ENCODE assay signal across 23 cellular contexts in the genomic region with DNA sequence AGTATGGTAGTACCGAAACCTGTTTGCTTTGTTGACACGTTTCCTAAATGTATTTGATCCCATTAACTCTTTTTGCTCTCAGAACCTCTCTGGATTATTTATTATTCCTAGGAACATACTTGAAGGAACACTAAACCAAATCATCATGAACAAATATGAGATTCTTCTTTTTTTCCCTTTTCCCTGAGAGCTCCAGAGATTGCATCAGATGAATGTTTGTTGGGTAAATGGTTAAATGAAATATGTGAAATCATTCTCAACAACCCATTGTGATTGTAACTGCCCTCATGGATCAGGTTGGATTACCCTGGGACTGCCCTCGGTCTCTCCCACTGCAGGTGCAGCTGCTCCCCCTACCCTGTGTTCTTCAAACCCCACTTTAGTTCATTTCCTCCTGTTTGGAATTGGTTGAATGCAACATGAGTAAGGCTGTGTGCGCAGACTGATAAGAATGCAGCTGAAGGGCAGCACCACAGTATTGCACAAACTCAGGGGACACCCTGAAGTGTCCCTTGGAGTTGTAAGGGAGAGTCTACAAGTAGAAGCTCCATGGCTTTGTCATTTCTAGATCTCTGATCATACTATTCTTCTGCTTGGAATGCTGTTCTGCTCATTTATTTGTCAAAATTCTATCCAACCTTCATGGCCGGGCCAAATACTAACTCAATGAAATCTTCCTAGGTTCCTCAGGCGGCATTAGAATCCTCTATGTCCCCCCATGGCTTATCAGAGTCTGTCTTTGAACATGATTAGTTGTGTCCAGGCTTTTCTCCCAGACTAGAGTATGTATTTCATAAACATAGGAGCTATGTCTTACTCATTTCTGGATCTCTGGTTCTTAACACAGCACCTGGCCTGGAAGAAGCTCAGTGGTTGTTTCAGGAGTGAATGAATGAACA. TPM values are rescaled to one million over a fixed set of nuclear protein-coding genes. Genes with fewer than 3 reads are reported as not detected.
"Had no signal": no experiment of that assay in that cellular context is flagged by ENCODE, and none has a peak within 500 bp of the region (broad histone marks: within the 10 kb centered on the region; RNA-seq: fewer than 3 reads in every experiment).

No MANE protein-coding gene starts in this region.

- H3K36me3 Mint-ChIP-seq: naive thymus-derived CD4-positive, alpha-beta T cell had no signal

- H3K9me3 ChIP-seq: ascending aorta, spleen, testis, uterus had no signal

- H3K27ac ChIP-seq: ascending aorta, brain microvascular endothelial cell, spleen, testis, uterus had no signal

- H3K27me3 Mint-ChIP-seq: activated naive CD8-positive, alpha-beta T cell treated with anti-CD3 and anti-CD28 coated beads, Interleukin-2, amount 50 U/mL, for 24 hours had no signal

- H3K4me3 ChIP-seq: ascending aorta, spleen, testis, uterus had no signal

- H3K27ac Mint-ChIP-seq: activated CD4-positive, alpha-beta T cell treated with anti-CD3 and anti-CD28 coated beads, Interleukin-2, amount 10 ng/mL, durations not matched to agents 7 days and 5 days; activated CD8-positive, alpha-beta T cell treated with anti-CD3 and anti-CD28 coated beads, Interleukin-2, amount 10 ng/mL, durations not matched to agents 7 days and 5 days; activated naive CD8-positive, alpha-beta T cell treated with anti-CD3 and anti-CD28 coated beads, Interleukin-2, amount 50 U/mL, for 24 hours; activated T-helper 1 cell treated with anti-CD3 and anti-CD28 coated beads, Interleukin-12 subunit alpha, Interleukin-12 subunit beta, Interleukin-2, Interleukin-4 antibody, amounts not matched to agents 30 ng/mL and 10 ng/mL and 1 ng/mL, durations not matched to agents 14 hours and 24 hours and 36 hours; dendritic cell treated with granulocyte-macrophage colony-stimulating factor and Interleukin-4, amounts not matched to agents 40 ng/mL and 50 ng/mL, for 4 days; naive thymus-derived CD4-positive, alpha-beta T cell had no signal

- DNase-seq: activated CD4-positive, alpha-beta T cell treated with anti-CD3 and anti-CD28 coated beads, Interleukin-2, amount 10 ng/mL, durations not matched to agents 7 days and 5 days; activated CD8-positive, alpha-beta T cell treated with anti-CD3 and anti-CD28 coated beads, Interleukin-2, amount 10 ng/mL, durations not matched to agents 7 days and 5 days; activated gamma-delta T cell; activated naive CD4-positive, alpha-beta T cell treated with anti-CD3 and anti-CD28 coated beads, Interleukin-2, amount 50 U/mL, for 16 hours; activated naive CD8-positive, alpha-beta T cell treated with anti-CD3 and anti-CD28 coated beads, Interleukin-2, amount 50 U/mL, for 24 hours; brain microvascular endothelial cell; caudate nucleus; effector CD4-positive, alpha-beta T cell; foreskin fibroblast; naive thymus-derived CD4-positive, alpha-beta T cell; retina; spleen; stimulated activated CD4-positive, alpha-beta T cell treated with anti-CD3 and anti-CD28 coated beads, Interleukin-4, amount 100 ng/mL, for 1 hour; stimulated activated naive CD4-positive, alpha-beta T cell; testis; trophoblast cell; uterus had no signal

- FAIRE-seq: endometrium had no signal

- H3K4me3 Mint-ChIP-seq: activated CD4-positive, alpha-beta T cell treated with anti-CD3 and anti-CD28 coated beads, Interleukin-2, amount 10 ng/mL, durations not matched to agents 7 days and 5 days; activated CD8-positive, alpha-beta T cell treated with anti-CD3 and anti-CD28 coated beads, Interleukin-2, amount 10 ng/mL, durations not matched to agents 7 days and 5 days; activated naive CD8-positive, alpha-beta T cell treated with anti-CD3 and anti-CD28 coated beads, Interleukin-2, amount 50 U/mL, for 24 hours; activated T-helper 1 cell treated with anti-CD3 and anti-CD28 coated beads, Interleukin-12 subunit alpha, Interleukin-12 subunit beta, Interleukin-2, Interleukin-4 antibody, amounts not matched to agents 30 ng/mL and 10 ng/mL and 1 ng/mL, durations not matched to agents 14 hours and 24 hours and 36 hours; dendritic cell treated with granulocyte-macrophage colony-stimulating factor and Interleukin-4, amounts not matched to agents 40 ng/mL and 50 ng/mL, for 4 days; naive thymus-derived CD4-positive, alpha-beta T cell had no signal

- H3K4me1 ChIP-seq: ascending aorta, uterus had no signal

- ATAC-seq: activated CD4-positive, CD25-positive, alpha-beta regulatory T cell treated with anti-CD3 and anti-CD28 coated beads, Interleukin-2, amount 50 U/mL, for 24 hours; activated CD8-positive, alpha-beta T cell treated with anti-CD3 and anti-CD28 coated beads, Interleukin-2, amount 10 ng/mL, durations not matched to agents 7 days and 5 days; activated naive CD8-positive, alpha-beta T cell treated with anti-CD3 and anti-CD28 coated beads, Interleukin-2, amount 50 U/mL, for 24 hours; naive thymus-derived CD4-positive, alpha-beta T cell had no signal

- H3K36me3 ChIP-seq: ascending aorta, brain microvascular endothelial cell, spleen, uterus had no signal

- H3K27me3 ChIP-seq: ascending aorta, brain microvascular endothelial cell, spleen, testis, uterus had no signal

- H3K9me3 Mint-ChIP-seq: activated T-helper 1 cell treated with anti-CD3 and anti-CD28 coated beads, Interleukin-12 subunit alpha, Interleukin-12 subunit beta, Interleukin-2, Interleukin-4 antibody, amounts not matched to agents 30 ng/mL and 10 ng/mL and 1 ng/mL, durations not matched to agents 14 hours and 24 hours and 36 hours; dendritic cell treated with granulocyte-macrophage colony-stimulating factor and Interleukin-4, amounts not matched to agents 40 ng/mL and 50 ng/mL, for 4 days had no signal

- H3K4me1 Mint-ChIP-seq: activated CD4-positive, alpha-beta T cell treated with anti-CD3 and anti-CD28 coated beads, Interleukin-2, amount 10 ng/mL, durations not matched to agents 7 days and 5 days; activated naive CD8-positive, alpha-beta T cell treated with anti-CD3 and anti-CD28 coated beads, Interleukin-2, amount 50 U/mL, for 24 hours; naive thymus-derived CD4-positive, alpha-beta T cell had no signal

RNA-seq across cellular contexts. Expression of a gene that starts 47.1 kb away (rescaled TPM):
- total RNA-seq: ascending aorta, posterior vena cava had no signal
